In the genomic region with DNA sequence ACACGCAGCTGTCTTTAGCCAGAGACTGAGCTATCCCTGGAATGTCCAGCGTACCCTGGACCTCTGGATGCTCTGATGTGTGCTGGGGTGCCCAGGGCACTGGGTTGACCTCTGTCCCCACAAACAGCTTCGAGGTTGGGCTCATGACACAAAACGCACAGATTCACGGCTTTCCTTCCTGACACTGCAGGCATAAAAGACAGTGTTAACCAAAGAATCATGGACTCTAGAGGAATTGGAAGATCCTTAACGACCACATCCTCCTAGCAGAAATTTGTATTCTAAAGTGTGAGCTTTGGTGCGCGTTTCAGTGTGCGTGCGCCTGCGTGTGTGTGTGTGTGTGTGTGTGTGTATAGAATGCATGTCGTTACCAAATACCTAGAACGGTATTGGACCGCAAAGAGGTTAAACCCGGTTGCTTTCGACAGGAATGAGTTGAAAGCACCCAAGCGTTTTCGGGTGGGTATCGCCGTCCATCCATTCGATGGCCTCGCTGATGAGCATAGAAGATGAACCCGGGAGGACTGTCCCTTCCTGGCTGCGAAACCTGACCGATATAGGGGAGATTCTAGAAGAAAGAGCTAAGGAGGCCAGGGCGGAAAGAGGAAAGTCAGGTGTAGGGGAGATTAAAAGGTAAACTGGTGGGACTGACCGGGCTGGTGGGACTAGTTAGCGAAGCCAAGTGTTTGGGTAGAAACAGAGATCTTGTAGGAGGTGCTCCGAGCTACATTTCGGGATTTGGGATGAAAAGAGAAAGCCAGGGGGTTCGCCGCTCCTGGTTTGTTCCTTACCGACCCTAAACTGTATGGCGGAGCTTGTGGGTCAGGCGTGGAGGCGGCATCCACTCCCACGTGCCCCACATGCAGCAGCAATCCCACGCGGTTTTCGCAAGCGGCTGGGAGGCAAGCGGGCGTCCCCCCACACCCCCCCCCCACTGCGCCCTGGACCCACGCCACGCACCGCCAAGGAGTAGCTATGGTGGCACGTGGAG, we compare ENCODE assay signal across 12 cellular contexts. TPM values are rescaled to one million over a fixed set of nuclear protein-coding genes. Genes with fewer than 3 reads are reported as not detected.
A peak's percentile ranks its signal among the peaks of the same experiment; 100 is the strongest.
DNase-seq lines count a peak whose midpoint lies in the region; ATAC-seq, FAIRE-seq and TF ChIP-seq lines count a peak whose summit lies in the region.
"Had no signal": no experiment of that assay in that cellular context is flagged by ENCODE, and none has a peak within 500 bp of the region (broad histone marks: within the 10 kb centered on the region; RNA-seq: fewer than 3 reads in every experiment).

No MANE protein-coding gene starts in this region.

- H3K4me3 ChIP-seq in A549 (no peak overlapping the region), pancreas (peak overlapping the region in 1 of 4 donors; percentile 30)

- H3K36me3 Mint-ChIP-seq in activated naive CD8-positive, alpha-beta T cell treated with anti-CD3 and anti-CD28 coated beads, Interleukin-2, amount 50 U/mL, for 24 hours (ENCODE audit: low read depth), result no peaks in the 10 kb centered on the region
- H3K36me3 Mint-ChIP-seq in mesothelial cell of epicardium, result no peaks in the 10 kb centered on the region

- TF ChIP-seq RAD21 in A549 (conservative IDR thresholded peaks at IDR 0.05 in 1 of 2, IDR thresholded peaks at IDR 0.05 in 1 of 2), result no peak

- H3K27ac ChIP-seq in A549 (no peak overlapping the region), pancreas (no peak overlapping the region)
- H3K27ac ChIP-seq: SK-N-MC had no signal

- CTCF ChIA-PET in A549 (lab: Yijun Ruan, JAX), result interaction anchor here (1.1 to 1.5 kb wide), 3 partner anchors 8 to 16 kb away, joined by 4 to 5 read pairs (median 4); a partner anchor contains a TSS

- peaks cover 52% of the 10 kb centered on the region for H3K4me1 Mint-ChIP-seq in activated naive CD8-positive, alpha-beta T cell treated with anti-CD3 and anti-CD28 coated beads, Interleukin-2, amount 50 U/mL, for 24 hours
- peaks cover 55% of the 10 kb centered on the region for H3K4me1 Mint-ChIP-seq in mesothelial cell of epicardium

- intact Hi-C loops in pancreas (cut with DNase I), result no loop called here

- no peak for TF ChIP-seq POLR2A in A549 (IDR thresholded peaks at IDR 0.05; ENCODE audit: low read length)

- DNase-seq in A549 (ENCODE audit: low read depth in 1 of 2, low spot score in 1 of 2) (no peak), ELR (ENCODE audit: low read depth) (peak; percentile 15), mesothelial cell of epicardium (ENCODE audit: low spot score in 2 of 2, unreplicated experiment in 2 of 2) (no peak), pancreas (no peak), NCI-H510A treated with DMSO at 0.1 percent for 48 hours (lab: John Stamatoyannopoulos, UW) (no peak), T-helper 9 cell (no peak)
- DNase-seq in activated naive CD8-positive, alpha-beta T cell treated with anti-CD3 and anti-CD28 coated beads, Interleukin-2, amount 50 U/mL, for 24 hours, result no peak
- DNase-seq: NCI-H510A, substantia nigra had no signal

- H3K27me3 Mint-ChIP-seq in activated naive CD8-positive, alpha-beta T cell treated with anti-CD3 and anti-CD28 coated beads, Interleukin-2, amount 50 U/mL, for 24 hours, result peaks cover 95% of the 10 kb centered on the region
- H3K27me3 Mint-ChIP-seq in mesothelial cell of epicardium (ENCODE audit: low read depth), result peaks cover 100% of the 10 kb centered on the region

- H3K27me3 ChIP-seq in pancreas, result peaks cover 0 to 56% (median 17%) of the 10 kb centered on the region in 4 donors

- FAIRE-seq in A549 (lab: Jason Lieb, UNC), result no peak
- no peak for FAIRE-seq in pancreas (lab: Jason Lieb, UNC)

- no peak for TF ChIP-seq CTCF in A549 (IDR thresholded peaks at IDR 0.05)
- TF ChIP-seq CTCF in mesothelial cell of epicardium (IDR thresholded peaks at IDR 0.05; ENCODE audit: unreplicated experiment), result no peak
- TF ChIP-seq CTCF in pancreas (IDR thresholded peaks at IDR 0.05), result no peak

- H3K9me3 ChIP-seq in A549 (no peaks in the 10 kb centered on the region), pancreas (no peaks in the 10 kb centered on the region)

- POLR2A ChIA-PET in A549 (lab: Yijun Ruan, JAX), result interaction anchor here (1.5 kb wide), 1 partner anchor 8 kb away, joined by 6 read pairs; a partner anchor contains a TSS

- ATAC-seq in A549 (no peak), pancreas (no peak), GM21723 (IDR thresholded peaks at IDR 0.05; ENCODE audit: unreplicated experiment) (no peak)
- no peak for ATAC-seq in activated naive CD8-positive, alpha-beta T cell treated with anti-CD3 and anti-CD28 coated beads, Interleukin-2, amount 50 U/mL, for 24 hours

- no peak for TF ChIP-seq EP300 in A549 (IDR thresholded peaks at IDR 0.05)

- 84% methylated on average over 39 of the region's 48 CpGs for WGBS in A549 (ENCODE audit: missing lambda C conversion rate)
- WGBS in pancreas, 2 donors, result 8% methylated on average over 41 to 48 of the region's 48 CpGs

- H3K4me1 ChIP-seq in A549 (peaks cover 5% of the 10 kb centered on the region; the same call in 1 of the 3 replicates), pancreas (peaks cover 0 to 15% (median 12%) of the 10 kb centered on the region in 3 donors)

- H3K4me3 Mint-ChIP-seq in activated naive CD8-positive, alpha-beta T cell treated with anti-CD3 and anti-CD28 coated beads, Interleukin-2, amount 50 U/mL, for 24 hours, result peak overlapping the region; percentile 70
- H3K4me3 Mint-ChIP-seq in mesothelial cell of epicardium, result peak overlapping the region; percentile 55

- no peak overlapping the region for H3K27ac Mint-ChIP-seq in activated naive CD8-positive, alpha-beta T cell treated with anti-CD3 and anti-CD28 coated beads, Interleukin-2, amount 50 U/mL, for 24 hours
- peak overlapping the region; percentile 56 for H3K27ac Mint-ChIP-seq in mesothelial cell of epicardium

- peak overlapping the region; percentile 84; the same call in 1 of the 3 replicates for H3K4me2 ChIP-seq in A549

- H3K36me3 ChIP-seq in pancreas, result no peaks in the 10 kb centered on the region

- H3K9me3 Mint-ChIP-seq in activated naive CD8-positive, alpha-beta T cell treated with anti-CD3 and anti-CD28 coated beads, Interleukin-2, amount 50 U/mL, for 24 hours, result no peaks in the 10 kb centered on the region
- H3K9me3 Mint-ChIP-seq in mesothelial cell of epicardium, result no peaks in the 10 kb centered on the region

TF ChIP-seq in A549, 52 proteins besides CTCF, POLR2A, EP300 and RAD21 (continues in another document):
- TF ChIP-seq HOXB5 (CRISPR knock-in tag; IDR thresholded peaks at IDR 0.05), result no peak
- TF ChIP-seq, protein P1, sequence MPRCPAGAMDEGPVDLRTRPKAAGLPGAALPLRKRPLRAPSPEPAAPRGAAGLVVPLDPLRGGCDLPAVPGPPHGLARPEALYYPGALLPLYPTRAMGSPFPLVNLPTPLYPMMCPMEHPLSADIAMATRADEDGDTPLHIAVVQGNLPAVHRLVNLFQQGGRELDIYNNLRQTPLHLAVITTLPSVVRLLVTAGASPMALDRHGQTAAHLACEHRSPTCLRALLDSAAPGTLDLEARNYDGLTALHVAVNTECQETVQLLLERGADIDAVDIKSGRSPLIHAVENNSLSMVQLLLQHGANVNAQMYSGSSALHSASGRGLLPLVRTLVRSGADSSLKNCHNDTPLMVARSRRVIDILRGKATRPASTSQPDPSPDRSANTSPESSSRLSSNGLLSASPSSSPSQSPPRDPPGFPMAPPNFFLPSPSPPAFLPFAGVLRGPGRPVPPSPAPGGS (IDR thresholded peaks at IDR 0.05), result no peak
- TF ChIP-seq, protein P2, sequence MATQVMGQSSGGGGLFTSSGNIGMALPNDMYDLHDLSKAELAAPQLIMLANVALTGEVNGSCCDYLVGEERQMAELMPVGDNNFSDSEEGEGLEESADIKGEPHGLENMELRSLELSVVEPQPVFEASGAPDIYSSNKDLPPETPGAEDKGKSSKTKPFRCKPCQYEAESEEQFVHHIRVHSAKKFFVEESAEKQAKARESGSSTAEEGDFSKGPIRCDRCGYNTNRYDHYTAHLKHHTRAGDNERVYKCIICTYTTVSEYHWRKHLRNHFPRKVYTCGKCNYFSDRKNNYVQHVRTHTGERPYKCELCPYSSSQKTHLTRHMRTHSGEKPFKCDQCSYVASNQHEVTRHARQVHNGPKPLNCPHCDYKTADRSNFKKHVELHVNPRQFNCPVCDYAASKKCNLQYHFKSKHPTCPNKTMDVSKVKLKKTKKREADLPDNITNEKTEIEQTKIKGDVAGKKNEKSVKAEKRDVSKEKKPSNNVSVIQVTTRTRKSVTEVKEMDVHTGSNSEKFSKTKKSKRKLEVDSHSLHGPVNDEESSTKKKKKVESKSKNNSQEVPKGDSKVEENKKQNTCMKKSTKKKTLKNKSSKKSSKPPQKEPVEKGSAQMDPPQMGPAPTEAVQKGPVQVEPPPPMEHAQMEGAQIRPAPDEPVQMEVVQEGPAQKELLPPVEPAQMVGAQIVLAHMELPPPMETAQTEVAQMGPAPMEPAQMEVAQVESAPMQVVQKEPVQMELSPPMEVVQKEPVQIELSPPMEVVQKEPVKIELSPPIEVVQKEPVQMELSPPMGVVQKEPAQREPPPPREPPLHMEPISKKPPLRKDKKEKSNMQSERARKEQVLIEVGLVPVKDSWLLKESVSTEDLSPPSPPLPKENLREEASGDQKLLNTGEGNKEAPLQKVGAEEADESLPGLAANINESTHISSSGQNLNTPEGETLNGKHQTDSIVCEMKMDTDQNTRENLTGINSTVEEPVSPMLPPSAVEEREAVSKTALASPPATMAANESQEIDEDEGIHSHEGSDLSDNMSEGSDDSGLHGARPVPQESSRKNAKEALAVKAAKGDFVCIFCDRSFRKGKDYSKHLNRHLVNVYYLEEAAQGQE (IDR thresholded peaks at IDR 0.05), result no peak

RNA-seq across cellular contexts. Expression of a gene that starts 6.8 kb away (rescaled TPM):
- polyA plus RNA-seq in A549 (2011; rRNA removed) (0.91 and 1.3 TPM in 2 replicates), A549 (2017; fragmentation: RNase III; extraction: RNeasy Plus Mini Kit Qiagen cat#74134 plus additional on column Dnase treatment) (0.05 to 0.21 TPM (median 0.08 TPM) in 3 replicates), pancreas (under 1 TPM in 1 of 2 donors, not detected in 1; 0.07 TPM)
- polyA plus RNA-seq in A549 (2012; cell fraction: cytosol; rRNA removed), result 0.07 and 0.13 TPM in 2 replicates
- 0.04 and 0.17 TPM in 2 replicates for polyA plus RNA-seq in A549 (2012; cell fraction: nucleus; rRNA removed)
- 2.6 and 3.1 TPM in 2 replicates for polyA minus RNA-seq in A549 (2011; rRNA and poly(A)+ RNA removed)
- total RNA-seq in mesothelial cell of epicardium (5.8 to 6.8 TPM (median 6.2 TPM) in 3 replicates), pancreas (under 1 TPM in 2 of 6 donors, not detected in 4; 0.03 to 0.09 TPM)
- total RNA-seq: mononuclear cell had no signal

RNA-seq across cellular contexts. Expression of a gene that starts 8.0 kb away (rescaled TPM):
- polyA plus RNA-seq in A549 (2011; rRNA removed) (6.9 and 7.9 TPM in 2 replicates), A549 (2017; fragmentation: RNase III; extraction: RNeasy Plus Mini Kit Qiagen cat#74134 plus additional on column Dnase treatment) (5.1 to 6.0 TPM (median 5.7 TPM) in 3 replicates), pancreas (1 to 10 TPM; 5.6 to 6.7 TPM)
- 9.7 TPM in 2 replicates for polyA plus RNA-seq in A549 (2012; cell fraction: cytosol; rRNA removed)
- polyA plus RNA-seq in A549 (2012; cell fraction: nucleus; rRNA removed), result 6.3 and 7.6 TPM in 2 replicates
- not detected in 2 replicates for polyA minus RNA-seq in A549 (2011; rRNA and poly(A)+ RNA removed)
- total RNA-seq in mesothelial cell of epicardium (3.8 to 4.6 TPM (median 4.3 TPM) in 3 replicates), pancreas (1 to 10 TPM in 4 of 6 donors, under 1 TPM in 2; 0.60 to 2.7 (median 2.5) TPM)
- total RNA-seq: mononuclear cell had no signal
